23 cellular contexts compared by ENCODE assay signal in the genomic region with DNA sequence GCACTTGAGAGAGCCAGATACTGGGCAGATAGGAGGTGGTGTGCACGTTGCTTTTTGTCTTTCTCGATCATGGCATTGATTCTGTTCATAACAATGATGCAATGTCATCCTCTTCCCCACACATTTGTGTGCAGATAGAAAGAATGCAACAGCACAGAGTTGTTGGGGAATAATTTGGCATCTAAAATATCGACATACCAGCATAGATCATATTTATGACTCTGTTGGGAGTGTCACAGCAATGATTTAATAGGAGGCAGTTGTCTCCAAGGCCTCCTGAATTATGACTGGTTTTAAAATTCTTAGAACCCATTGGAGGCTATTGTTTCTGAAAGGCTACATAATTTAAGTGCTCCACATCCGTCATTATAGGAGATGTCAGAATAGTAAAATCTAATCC.
A peak's percentile ranks its signal among the peaks of the same experiment; 100 is the strongest.
DNase-seq lines count a peak whose midpoint lies in the region; ATAC-seq and TF ChIP-seq lines count a peak whose summit lies in the region.
"Had no signal": no experiment of that assay in that cellular context is flagged by ENCODE, and none has a peak within 500 bp of the region (broad histone marks: within the 10 kb centered on the region; RNA-seq: fewer than 3 reads in every experiment).

No MANE protein-coding gene starts in this region.

- H3K9me3 ChIP-seq in left ventricle myocardium inferior (replicated peaks) (no peaks in the 10 kb centered on the region), right cardiac atrium (ENCODE audit: control insufficient read depth, low read length) (no peaks in the 10 kb centered on the region), endodermal cell (ENCODE audit: control insufficient read depth, low read length) (no peaks in the 10 kb centered on the region)
- no peaks in the 10 kb centered on the region for H3K9me3 ChIP-seq in CD8-positive, alpha-beta memory T cell (ENCODE audit: low read length)
- H3K9me3 ChIP-seq: BE2C, esophagus squamous epithelium, neutrophil had no signal

- TF ChIP-seq CTCF in left ventricle myocardium inferior (IDR thresholded peaks at IDR 0.05; ENCODE audit: borderline replicate concordance) = no peak
- TF ChIP-seq CTCF in fibroblast of mammary gland (conservative IDR thresholded peaks at IDR 0.05; ENCODE audit: control insufficient read depth, insufficient read depth, low read depth, low read length) = no peak
- TF ChIP-seq CTCF in endodermal cell (conservative IDR thresholded peaks at IDR 0.05) = no peak

- H3K9me3 Mint-ChIP-seq in endodermal cell = no peaks in the 10 kb centered on the region
- H3K9me3 Mint-ChIP-seq in CD8-positive, alpha-beta memory T cell = no peaks in the 10 kb centered on the region
- H3K9me3 Mint-ChIP-seq: activated T-cell treated with anti-CD3 and anti-CD28 coated beads, Interleukin-2, amount 50 U/mL, for 24 hours; stimulated activated naive CD8-positive, alpha-beta T cell treated with anti-CD3 and anti-CD28 coated beads, Interleukin-15, Interleukin-2, amounts not matched to agents 100 ng/mL and 50 ng/mL, for 24 hours had no signal

- no peak overlapping the region for H3K4me3 Mint-ChIP-seq in endodermal cell
- H3K4me3 Mint-ChIP-seq in CD8-positive, alpha-beta memory T cell = no peak overlapping the region
- H3K4me3 Mint-ChIP-seq: activated T-cell treated with anti-CD3 and anti-CD28 coated beads, Interleukin-2, amount 50 U/mL, for 24 hours; stimulated activated naive CD8-positive, alpha-beta T cell treated with anti-CD3 and anti-CD28 coated beads, Interleukin-15, Interleukin-2, amounts not matched to agents 100 ng/mL and 50 ng/mL, for 24 hours had no signal

- CTCF ChIA-PET in CD8-positive, alpha-beta memory T cell (lab: Charles Lee) = interaction anchor here (1.2 kb wide), 1 partner anchor 50 kb away, joined by 3 read pairs; no protein-coding TSS in a partner anchor

- H3K27me3 ChIP-seq in left ventricle myocardium inferior (ENCODE audit: low read depth) (no peaks in the 10 kb centered on the region), right cardiac atrium (ENCODE audit: control insufficient read depth, insufficient read depth) (no peaks in the 10 kb centered on the region), rectal smooth muscle tissue (ENCODE audit: control insufficient read depth, insufficient read depth, low read length) (no peaks in the 10 kb centered on the region), endodermal cell (ENCODE audit: control insufficient read depth, insufficient read depth, low read length, poor library complexity, severe bottlenecking) (no peaks in the 10 kb centered on the region)
- H3K27me3 ChIP-seq in CD8-positive, alpha-beta memory T cell (ENCODE audit: insufficient read depth, low read length, poor library complexity, severe bottlenecking) = no peaks in the 10 kb centered on the region
- H3K27me3 ChIP-seq: BE2C, esophagus squamous epithelium, neutrophil had no signal

- intact Hi-C loops in left ventricle myocardium inferior (cut with micrococcal nuclease) (no loop called here), right cardiac atrium (cut with DNase I) (loop anchor here in 2 of 4 donors (5.0 to 10.0 kb wide), 2 partner anchors 90 to 587 kb away; no protein-coding TSS in a partner anchor)

- H3K36me3 Mint-ChIP-seq in endodermal cell (ENCODE audit: low read depth) = peaks cover 18% of the 10 kb centered on the region
- peaks cover 0 to 67% (median 13%) of the 10 kb centered on the region in 3 donors for H3K36me3 Mint-ChIP-seq in CD8-positive, alpha-beta memory T cell

- no peak for ATAC-seq in right cardiac atrium
- no peak for ATAC-seq in HG03571 (IDR thresholded peaks at IDR 0.05; ENCODE audit: unreplicated experiment)
- ATAC-seq: HCT116 had no signal

- H3K4me3 ChIP-seq in left ventricle myocardium inferior = no peak overlapping the region
- no peak overlapping the region for H3K4me3 ChIP-seq in right cardiac atrium (ENCODE audit: low read length)
- H3K4me3 ChIP-seq in fibroblast of mammary gland (ENCODE audit: control insufficient read depth, low read depth, low read length) = no peak overlapping the region
- H3K4me3 ChIP-seq in rectal smooth muscle tissue (ENCODE audit: low read length) = no peak overlapping the region
- no peak overlapping the region for H3K4me3 ChIP-seq in endodermal cell (ENCODE audit: low read length)
- no peak overlapping the region for H3K4me3 ChIP-seq in CD8-positive, alpha-beta memory T cell (ENCODE audit: low read length)
- H3K4me3 ChIP-seq: esophagus squamous epithelium, lung had no signal

- peaks cover 18% of the 10 kb centered on the region for H3K4me1 Mint-ChIP-seq in endodermal cell
- peaks cover 0 to 7% (median 0%) of the 10 kb centered on the region in 3 donors for H3K4me1 Mint-ChIP-seq in CD8-positive, alpha-beta memory T cell

- no peak overlapping the region for H3K27ac Mint-ChIP-seq in endodermal cell
- no peak overlapping the region for H3K27ac Mint-ChIP-seq in CD8-positive, alpha-beta memory T cell
- H3K27ac Mint-ChIP-seq: activated T-cell treated with anti-CD3 and anti-CD28 coated beads, Interleukin-2, amount 50 U/mL, for 24 hours; stimulated activated naive CD8-positive, alpha-beta T cell treated with anti-CD3 and anti-CD28 coated beads, Interleukin-15, Interleukin-2, amounts not matched to agents 100 ng/mL and 50 ng/mL, for 24 hours had no signal

- peaks cover 3% of the 10 kb centered on the region for H3K36me3 ChIP-seq in left ventricle myocardium inferior
- no peaks in the 10 kb centered on the region for H3K36me3 ChIP-seq in rectal smooth muscle tissue (ENCODE audit: control insufficient read depth, insufficient read depth, low read length)
- peaks cover 11% of the 10 kb centered on the region for H3K36me3 ChIP-seq in endodermal cell (ENCODE audit: control insufficient read depth, insufficient read depth, low read length)
- H3K36me3 ChIP-seq in CD8-positive, alpha-beta memory T cell (ENCODE audit: insufficient read depth, low read length) = no peaks in the 10 kb centered on the region
- H3K36me3 ChIP-seq: BE2C had no signal

- POLR2A ChIA-PET in CD8-positive, alpha-beta memory T cell (lab: Charles Lee) = no interaction called here

- 62% methylated on average over 4 of the region's 4 CpGs for WGBS in right cardiac atrium
- 95 to 96% methylated on average over 4 of the region's 4 CpGs for WGBS in endodermal cell (ENCODE audit: insufficient coverage in 1 of 2, insufficient read length in 1 of 2), 2 experiments

- H3K27me3 Mint-ChIP-seq in endodermal cell (ENCODE audit: insufficient read depth) = no peaks in the 10 kb centered on the region
- peaks cover 0 to 1% of the 10 kb centered on the region in 2 donors for H3K27me3 Mint-ChIP-seq in CD8-positive, alpha-beta memory T cell
- H3K27me3 Mint-ChIP-seq: activated T-cell treated with anti-CD3 and anti-CD28 coated beads, Interleukin-2, amount 50 U/mL, for 24 hours; stimulated activated naive CD8-positive, alpha-beta T cell treated with anti-CD3 and anti-CD28 coated beads, Interleukin-15, Interleukin-2, amounts not matched to agents 100 ng/mL and 50 ng/mL, for 24 hours had no signal

- H3K4me1 ChIP-seq in left ventricle myocardium inferior = peaks cover 81% of the 10 kb centered on the region
- peaks cover 25% of the 10 kb centered on the region for H3K4me1 ChIP-seq in right cardiac atrium (ENCODE audit: control insufficient read depth, insufficient read depth, low read length)
- peaks cover 47% of the 10 kb centered on the region for H3K4me1 ChIP-seq in rectal smooth muscle tissue (ENCODE audit: control insufficient read depth, insufficient read depth, low read length)
- no peaks in the 10 kb centered on the region for H3K4me1 ChIP-seq in endodermal cell (ENCODE audit: control insufficient read depth, insufficient read depth, low read length)
- no peaks in the 10 kb centered on the region for H3K4me1 ChIP-seq in CD8-positive, alpha-beta memory T cell (ENCODE audit: insufficient read depth, low read length)

- peak overlapping the region; percentile 55 for H3K27ac ChIP-seq in left ventricle myocardium inferior (replicated peaks)
- H3K27ac ChIP-seq in right cardiac atrium (ENCODE audit: low read length) = no peak overlapping the region
- peak overlapping the region; percentile 66 for H3K27ac ChIP-seq in rectal smooth muscle tissue (ENCODE audit: low read depth, low read length)
- H3K27ac ChIP-seq in endodermal cell (ENCODE audit: low read depth, low read length) = no peak overlapping the region
- H3K27ac ChIP-seq in CD8-positive, alpha-beta memory T cell (ENCODE audit: low read depth, low read length) = no peak overlapping the region
- H3K27ac ChIP-seq: neutrophil had no signal

- H3K9ac ChIP-seq in rectal smooth muscle tissue (ENCODE audit: low read length) (no peak overlapping the region), endodermal cell (ENCODE audit: extremely low read depth, low read length, poor library complexity, severe bottlenecking) (no peak overlapping the region)

- DNase-seq in left ventricle myocardium inferior (no peak), right cardiac atrium (no peak), fibroblast of mammary gland (ENCODE audit: low read depth) (peak; percentile 69), endodermal cell (no peak)
- DNase-seq in activated CD4-positive, alpha-beta T cell treated with anti-CD3 and anti-CD28 coated beads for 48 hours = no peak
- no peak for DNase-seq in CD8-positive, alpha-beta memory T cell
- DNase-seq: activated CD4-positive, alpha-beta T cell treated with anti-CD3 and anti-CD28 coated beads for 4 hours; activated T-cell treated with anti-CD3 and anti-CD28 coated beads, Interleukin-2, amount 50 U/mL, for 24 hours; BE2C; COR-L47; cortex of kidney; DND-41; esophagus squamous epithelium; MM.1S; NCI-H1436; NCI-H446; NCI-H82 had no signal

Comparison
In these comparisons a context has a peak if more than half of its experiments do, and no peak if none do; other contexts are left out.
1. H3K27ac ChIP-seq: peak in left ventricle myocardium inferior (single experiment) and rectal smooth muscle tissue (single experiment); none in right cardiac atrium (single experiment), endodermal cell (single experiment) and CD8-positive, alpha-beta memory T cell (single experiment).